Comparison of ENCODE assay signal across 12 cellular contexts in genomic region chrX:120196626-120197283, GRCh38. TPM values are rescaled to one million over a fixed set of nuclear protein-coding genes. Genes with fewer than 3 reads are reported as not detected.
"Had no signal": no experiment of that assay in that cellular context is flagged by ENCODE, and none has a peak within 500 bp of the region (broad histone marks: within the 10 kb centered on the region; RNA-seq: fewer than 3 reads in every experiment).

No MANE protein-coding gene starts in this region.

RNA-seq across cellular contexts. Expression of gene RHOXF2, which starts 38.3 kb away (rescaled TPM):
- total RNA-seq: activated CD4-positive, alpha-beta memory T cell treated with anti-CD3 and anti-CD28 coated beads for 36 hours; activated CD4-positive, alpha-beta T cell treated with anti-CD3 and anti-CD28 coated beads, Interleukin-2, amount 10 ng/mL, durations not matched to agents 24 days and 14 days; activated naive CD8-positive, alpha-beta T cell treated with anti-CD3 and anti-CD28 coated beads, Interleukin-2, amount 10 ng/mL, durations not matched to agents 7 days and 5 days; esophagus mucosa; heart left ventricle; left ventricle myocardium superior; mammary epithelial cell; mucosa of gallbladder; smooth muscle cell; stomach; thyroid gland had no signal
- polyA plus RNA-seq: heart left ventricle, mammary epithelial cell, ovary, smooth muscle cell, stomach had no signal
